Comparison of ENCODE assay signal across 10 cellular contexts in genomic region chr14:91496790-91497189, GRCh38. TPM values are rescaled to one million over a fixed set of nuclear protein-coding genes. Genes with fewer than 3 reads are reported as not detected.
DNase-seq lines count a peak whose midpoint lies in the region; ATAC-seq and TF ChIP-seq lines count a peak whose summit lies in the region.
"Had no signal": no experiment of that assay in that cellular context is flagged by ENCODE, and none has a peak within 500 bp of the region (broad histone marks: within the 10 kb centered on the region; RNA-seq: fewer than 3 reads in every experiment).

No MANE protein-coding gene starts in this region.

- peaks cover 48% of the 10 kb centered on the region for H4K20me1 ChIP-seq in GM23248 (ENCODE audit: insufficient read depth)

- H3K4me3 Mint-ChIP-seq in activated CD4-positive, alpha-beta T cell treated with anti-CD3 and anti-CD28 coated beads for 36 hours = no peak overlapping the region
- no peak overlapping the region for H3K4me3 Mint-ChIP-seq in endothelial cell (ENCODE audit: unreplicated experiment)

- no peak overlapping the region; the same call in 1 of the 2 replicates for H3K27ac ChIP-seq in GM23248

- peaks cover 100% of the 10 kb centered on the region for H3K79me2 ChIP-seq in GM23248 (ENCODE audit: insufficient read depth)

- H3F3A ChIP-seq in GM23248 (ENCODE audit: insufficient read depth) = 0 out of 2 replicates have a peak, but pooled peaks cover 3% of the 10 kb centered on the region

- H3K4me2 ChIP-seq in GM23248 (ENCODE audit: unreplicated experiment) = no peak overlapping the region

- H3K9ac ChIP-seq in GM23248 = no peak overlapping the region

- H3K4me1 ChIP-seq in GM23248 (ENCODE audit: insufficient read depth) = peaks cover 24% of the 10 kb centered on the region

- H3K27me3 ChIP-seq in GM23248 (replicated peaks; ENCODE audit: insufficient read depth) = no peaks in the 10 kb centered on the region
- H3K27me3 ChIP-seq: stomach had no signal

- POLR2A ChIA-PET in activated CD4-positive, alpha-beta T cell treated with anti-CD3 and anti-CD28 coated beads for 36 hours (lab: Charles Lee) = interaction anchor here (0.7 to 2.0 kb wide), 3 partner anchors 10 to 1690 kb away, joined by 3 to 4 read pairs (median 3); no protein-coding TSS in a partner anchor

- no peaks in the 10 kb centered on the region for H3K27me3 Mint-ChIP-seq in activated CD4-positive, alpha-beta T cell treated with anti-CD3 and anti-CD28 coated beads for 36 hours
- peaks cover 3% of the 10 kb centered on the region for H3K27me3 Mint-ChIP-seq in endothelial cell (ENCODE audit: unreplicated experiment)

- H3K4me3 ChIP-seq in GM23248 = no peak overlapping the region
- H3K4me3 ChIP-seq: stomach had no signal

- peak overlapping the region; percentile 82 for H3K27ac Mint-ChIP-seq in activated CD4-positive, alpha-beta T cell treated with anti-CD3 and anti-CD28 coated beads for 36 hours
- H3K27ac Mint-ChIP-seq in endothelial cell (ENCODE audit: unreplicated experiment) = peak overlapping the region; percentile 75

- ATAC-seq in activated CD4-positive, alpha-beta T cell treated with anti-CD3 and anti-CD28 coated beads for 36 hours = no peak
- no peak for ATAC-seq in GM21526 (IDR thresholded peaks at IDR 0.05; ENCODE audit: low FRiP score, unreplicated experiment)

- in situ Hi-C loops in GM23248 (cut with MboI) = no loop called here

- H3K36me3 Mint-ChIP-seq in activated CD4-positive, alpha-beta T cell treated with anti-CD3 and anti-CD28 coated beads for 36 hours (ENCODE audit: low read depth) = peaks cover 34% of the 10 kb centered on the region
- peaks cover 3% of the 10 kb centered on the region for H3K36me3 Mint-ChIP-seq in endothelial cell (ENCODE audit: low read depth, unreplicated experiment)

- H2AFZ ChIP-seq in GM23248 = no peak overlapping the region

- H3K9me2 ChIP-seq in GM23248 (ENCODE audit: insufficient read depth) = no peaks in the 10 kb centered on the region

- H3K4me1 Mint-ChIP-seq in activated CD4-positive, alpha-beta T cell treated with anti-CD3 and anti-CD28 coated beads for 36 hours = peaks cover 79% of the 10 kb centered on the region
- peaks cover 17% of the 10 kb centered on the region for H3K4me1 Mint-ChIP-seq in endothelial cell (ENCODE audit: unreplicated experiment)

- H3K9me3 ChIP-seq in GM23248 (ENCODE audit: low read depth) = no peaks in the 10 kb centered on the region
- H3K9me3 ChIP-seq: stomach had no signal

- CTCF ChIA-PET in activated CD4-positive, alpha-beta T cell treated with anti-CD3 and anti-CD28 coated beads for 36 hours (lab: Charles Lee) = interaction anchor here (0.7 to 1.5 kb wide), 3 partner anchors 12 to 500 kb away, joined by 3 to 7 read pairs (median 3); no protein-coding TSS in a partner anchor

- no peaks in the 10 kb centered on the region for H3K36me3 ChIP-seq in GM23248 (ENCODE audit: low read depth)

- no peak for TF ChIP-seq CTCF in endothelial cell (IDR thresholded peaks at IDR 0.05; ENCODE audit: unreplicated experiment)

- 97 to 100% methylated on average over 1 of the region's 1 CpG for WGBS in GM23248 (ENCODE audit: low coverage in 1 of 2, low lambda C conversion rate in 2 of 2, missing lambda C conversion rate in 2 of 2), 2 experiments

- H3K9me3 Mint-ChIP-seq in activated CD4-positive, alpha-beta T cell treated with anti-CD3 and anti-CD28 coated beads for 36 hours (ENCODE audit: low read depth) = no peaks in the 10 kb centered on the region
- H3K9me3 Mint-ChIP-seq in endothelial cell (ENCODE audit: unreplicated experiment) = no peaks in the 10 kb centered on the region

- intact Hi-C loops in activated CD4-positive, alpha-beta T cell treated with anti-CD3 and anti-CD28 coated beads for 36 hours (cut with DNase I, micrococcal nuclease) = no loop called here
- intact Hi-C loops in posterior cingulate gyrus (cut with DNase I) = no loop called here

- DNase-seq in activated CD4-positive, alpha-beta T cell treated with anti-CD3 and anti-CD28 coated beads for 36 hours = no peak
- DNase-seq in activated CD4-positive, alpha-beta T cell treated with anti-CD3 and anti-CD28 coated beads, Interleukin-2, amount 50 U/mL, for 48 hours = no peak
- DNase-seq in NAMALWA (ENCODE audit: low spot score) (peak; percentile 44), endothelial cell (ENCODE audit: low spot score) (no peak), renal cortical epithelial cell (ENCODE audit: low read depth) (peak; percentile 25), posterior cingulate gyrus (no peak), GM23248 (no peak)
- DNase-seq: HCEC 1CT, stomach had no signal

RNA-seq across cellular contexts. Expression of gene PPP4R3A, which starts 13.3 kb away (rescaled TPM):
- 100 to 1,000 TPM; 105 to 122 TPM for total RNA-seq in activated CD4-positive, alpha-beta T cell treated with anti-CD3 and anti-CD28 coated beads for 36 hours
- 89.7 TPM for total RNA-seq in endothelial cell (ENCODE audit: unreplicated experiment)
- total RNA-seq in renal cortical epithelial cell = 68.4 and 127 TPM in 2 replicates
- total RNA-seq in GM23248 (2014; rRNA removed; shearing (Covaris generic)) = 36.8 and 41.1 TPM in 2 replicates
- polyA plus RNA-seq in GM23248 (2016; fragmentation: Nextera tagmentation; extraction: Ambion mirVana) = 17.3 and 18.0 TPM in 2 replicates

Comparison
In these comparisons a context has a peak if more than half of its experiments do, and no peak if none do; other contexts are left out.
1. DNase-seq: peak in NAMALWA (single experiment) and renal cortical epithelial cell (single experiment); none in activated CD4-positive, alpha-beta T cell treated with anti-CD3 and anti-CD28 coated beads for 36 hours (single experiment), activated CD4-positive, alpha-beta T cell treated with anti-CD3 and anti-CD28 coated beads, Interleukin-2, amount 50 U/mL, for 48 hours (0 of 2), endothelial cell (single experiment), posterior cingulate gyrus (0 of 10) and GM23248 (single experiment).